8 cellular contexts compared by ENCODE assay signal in the genomic region with DNA sequence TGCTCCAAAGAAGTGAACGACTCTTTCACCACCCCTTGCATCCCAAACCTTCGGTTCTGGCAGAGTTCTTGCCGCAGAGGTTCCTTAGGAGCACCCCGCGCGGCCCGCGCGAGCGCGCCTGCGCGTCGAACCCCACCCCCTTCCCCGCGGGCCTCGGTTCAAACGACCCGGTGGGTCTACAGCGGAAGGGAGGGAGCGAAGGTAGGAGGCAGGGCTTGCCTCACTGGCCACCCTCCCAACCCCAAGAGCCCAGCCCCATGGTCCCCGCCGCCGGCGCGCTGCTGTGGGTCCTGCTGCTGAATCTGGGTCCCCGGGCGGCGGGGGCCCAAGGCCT. TPM values are rescaled to one million over a fixed set of nuclear protein-coding genes. Genes with fewer than 3 reads are reported as not detected.
DNase-seq lines count a peak whose midpoint lies in the region; ATAC-seq and TF ChIP-seq lines count a peak whose summit lies in the region.

A gene with protein sequence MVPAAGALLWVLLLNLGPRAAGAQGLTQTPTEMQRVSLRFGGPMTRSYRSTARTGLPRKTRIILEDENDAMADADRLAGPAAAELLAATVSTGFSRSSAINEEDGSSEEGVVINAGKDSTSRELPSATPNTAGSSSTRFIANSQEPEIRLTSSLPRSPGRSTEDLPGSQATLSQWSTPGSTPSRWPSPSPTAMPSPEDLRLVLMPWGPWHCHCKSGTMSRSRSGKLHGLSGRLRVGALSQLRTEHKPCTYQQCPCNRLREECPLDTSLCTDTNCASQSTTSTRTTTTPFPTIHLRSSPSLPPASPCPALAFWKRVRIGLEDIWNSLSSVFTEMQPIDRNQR (plus strand): TSS at position 161 of the 334 bp plus-strand sequence. CDS start 97 bp downstream, at position 258.

- no peaks in the 10 kb centered on the region for H3K9me3 Mint-ChIP-seq in activated T-cell treated with anti-CD3 and anti-CD28 coated beads, Interleukin-2, amount 50 U/mL, for 4 hours

- peaks cover 25% of the 10 kb centered on the region for H3K4me1 ChIP-seq in suprapubic skin

- peak within 1 kb of the TSS; percentile 90 for H3K27ac ChIP-seq in suprapubic skin

- H3K27me3 Mint-ChIP-seq in activated T-cell treated with anti-CD3 and anti-CD28 coated beads, Interleukin-2, amount 50 U/mL, for 4 hours (ENCODE audit: low read depth), result no peaks in the 10 kb centered on the region

- H3K4me1 Mint-ChIP-seq in activated T-cell treated with anti-CD3 and anti-CD28 coated beads, Interleukin-2, amount 50 U/mL, for 4 hours (ENCODE audit: low read depth), result peaks cover 54% of the 10 kb centered on the region

- no peak for TF ChIP-seq CTCF in suprapubic skin (IDR thresholded peaks at IDR 0.05)

- ATAC-seq in HG03196 (IDR thresholded peaks at IDR 0.05; ENCODE audit: unreplicated experiment) (peak; percentile 43), esophagus mucosa (peak; percentile 51)
- peak; percentile 80 to 86 for ATAC-seq in activated T-cell treated with anti-CD3 and anti-CD28 coated beads, Interleukin-2, amount 50 U/mL, for 4 hours

- no peaks in the 10 kb centered on the region for H3K27me3 ChIP-seq in suprapubic skin

- H3K4me3 ChIP-seq in suprapubic skin, result peak within 1 kb of the TSS; percentile 83

- H3K9me3 ChIP-seq in suprapubic skin, result no peaks in the 10 kb centered on the region

- DNase-seq in SKM-1 treated with dmso at 0.1 percent for 144 hours (lab: John Stamatoyannopoulos, UW; ENCODE audit: unreplicated experiment) (peak; percentile 56), SKM-1 (lab: John Stamatoyannopoulos, UW; ENCODE audit: unreplicated experiment) (no peak), NCI-H774 (lab: John Stamatoyannopoulos, UW) (peak; percentile 55), mucosa of gallbladder (ENCODE audit: low spot score) (peak; percentile 67), suprapubic skin (ENCODE audit: low spot score in 2 of 2) (peak in 1 of 2 donors; percentile 83)
- peak; percentile 38 for DNase-seq in activated T-cell treated with anti-CD3 and anti-CD28 coated beads, Interleukin-2, amount 50 U/mL, for 4 hours

- peak within 1 kb of the TSS; percentile 87 for H3K4me3 Mint-ChIP-seq in activated T-cell treated with anti-CD3 and anti-CD28 coated beads, Interleukin-2, amount 50 U/mL, for 4 hours

- 0% methylated on average over 11 of the region's 29 CpGs for WGBS in suprapubic skin

- H3K36me3 Mint-ChIP-seq in activated T-cell treated with anti-CD3 and anti-CD28 coated beads, Interleukin-2, amount 50 U/mL, for 4 hours (ENCODE audit: insufficient read depth), result peaks cover 12% of the 10 kb centered on the region

- no peak for TF ChIP-seq POLR2A in suprapubic skin (IDR thresholded peaks at IDR 0.05)

- no peak for TF ChIP-seq EP300 in suprapubic skin (IDR thresholded peaks at IDR 0.05)

- peaks cover 16% of the 10 kb centered on the region for H3K36me3 ChIP-seq in suprapubic skin

RNA-seq across cellular contexts. Expression of the gene that starts here (rescaled TPM):
- total RNA-seq in activated T-cell treated with anti-CD3 and anti-CD28 coated beads, Interleukin-2, amount 50 U/mL, for 4 hours, result 1 to 10 TPM in 2 of 3 donors, under 1 TPM in 1; 0.99 to 1.3 (median 1.1) TPM
- total RNA-seq in esophagus mucosa, result 1.3 TPM
- 12.5 TPM for total RNA-seq in mucosa of gallbladder
- 1 to 10 TPM; 2.7 to 4.7 (median 3.9) TPM for total RNA-seq in suprapubic skin
